28 cellular contexts compared by ENCODE assay signal in the genomic region with DNA sequence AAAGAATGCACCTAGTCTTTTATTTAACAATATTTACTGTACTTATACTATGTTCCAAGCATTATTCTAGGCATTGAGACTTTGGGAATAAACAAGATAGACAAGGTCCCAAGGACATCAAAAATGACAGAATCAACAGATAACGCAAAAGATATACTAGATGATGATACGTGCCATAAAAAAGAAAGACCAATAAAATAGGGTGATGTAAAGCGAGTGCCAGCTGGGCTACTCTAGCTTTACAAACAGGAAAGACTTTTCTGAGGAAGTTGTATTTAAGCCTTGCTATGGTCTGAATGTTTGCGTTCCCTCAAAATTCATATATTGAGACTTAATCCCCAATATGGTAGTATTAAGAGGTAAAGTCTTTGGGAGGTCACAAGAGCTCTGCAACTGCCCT.
"Had no signal": no experiment of that assay in that cellular context is flagged by ENCODE, and none has a peak within 500 bp of the region (broad histone marks: within the 10 kb centered on the region; RNA-seq: fewer than 3 reads in every experiment).

No MANE protein-coding gene starts in this region.

- FAIRE-seq: small intestine, urothelium cell line had no signal

- H3K36me3 Mint-ChIP-seq: neural progenitor cell; stimulated activated effector memory CD8-positive, alpha-beta T cell treated with anti-CD3 and anti-CD28 coated beads, Interleukin-12 subunit alpha, Interleukin-12 subunit beta, amount 100 ng/mL, for 72 hours; stimulated activated naive B cell treated with anti-CD40 and anti-IgM and Interleukin-4, amounts not matched to agents 10 μg/mL and 1 μg/mL and 100 μg/mL, for 72 hours had no signal

- H3K4me2 ChIP-seq: neural progenitor cell had no signal

- H3K27me3 Mint-ChIP-seq: progenitor cell of endocrine pancreas had no signal

- H3K79me2 ChIP-seq: parathyroid adenoma had no signal

- H3K4me3 ChIP-seq: neural progenitor cell, ovary, psoas muscle, right lobe of liver, sigmoid colon, stomach, thoracic aorta, thyroid gland, tibial nerve, upper lobe of left lung, vagina had no signal

- H3K9me3 ChIP-seq: ovary, psoas muscle, right lobe of liver, sigmoid colon, stomach, thoracic aorta, thyroid gland, tibial nerve, upper lobe of left lung, vagina had no signal

- H3K27me3 ChIP-seq: neural progenitor cell, ovary, right lobe of liver, sigmoid colon, stomach, thyroid gland, tibial nerve, upper lobe of left lung, vagina had no signal

- DNase-seq: occipital lobe; ovary; posterior cingulate gyrus; psoas muscle; right cardiac atrium; right lobe of liver; sigmoid colon; small intestine; stimulated activated CD4-positive, alpha-beta T cell treated with anti-CD3 and anti-CD28 coated beads, Interleukin-15, amount 100 ng/mL, for 24 hours; stimulated activated CD4-positive, alpha-beta T cell treated with anti-CD3 and anti-CD28 coated beads, Interleukin-2, amount 100 ng/mL, for 24 hours; stimulated activated CD4-positive, alpha-beta T cell treated with anti-CD3 and anti-CD28 coated beads, Interleukin-2, amount 100 ng/mL, for 48 hours; stimulated activated CD4-positive, alpha-beta T cell treated with anti-CD3 and anti-CD28 coated beads, Interleukin-4, amount 100 ng/mL, for 24 hours; stimulated activated naive B cell treated with anti-CD40 and anti-IgM and Interleukin-4, amounts not matched to agents 10 μg/mL and 1 μg/mL and 100 μg/mL, for 72 hours; stimulated activated naive CD4-positive, alpha-beta T cell treated with Interleukin-2 at 50 U/mL for 16 hours; stomach; thyroid gland; trophoblast cell; upper lobe of left lung had no signal

- H3K4me1 Mint-ChIP-seq: nephron; neural progenitor cell; stimulated activated effector memory CD8-positive, alpha-beta T cell treated with anti-CD3 and anti-CD28 coated beads, Interleukin-12 subunit alpha, Interleukin-12 subunit beta, amount 100 ng/mL, for 72 hours had no signal

- ATAC-seq: psoas muscle; right cardiac atrium; right lobe of liver; stimulated activated effector memory CD8-positive, alpha-beta T cell treated with anti-CD3 and anti-CD28 coated beads, Interleukin-12 subunit alpha, Interleukin-12 subunit beta, amount 100 ng/mL, for 72 hours; stimulated activated naive B cell treated with anti-CD40 and anti-IgM and Interleukin-4, amounts not matched to agents 10 μg/mL and 1 μg/mL and 100 μg/mL, for 72 hours had no signal

- H3K9me3 Mint-ChIP-seq: nephron, neural progenitor cell had no signal

- H3K4me1 ChIP-seq: neural progenitor cell, parathyroid adenoma, psoas muscle, right lobe of liver, sigmoid colon, stomach, thyroid gland, tibial nerve, upper lobe of left lung, vagina had no signal

- H3K4me3 Mint-ChIP-seq: nephron; neural progenitor cell; stimulated activated effector memory CD8-positive, alpha-beta T cell treated with anti-CD3 and anti-CD28 coated beads, Interleukin-12 subunit alpha, Interleukin-12 subunit beta, amount 100 ng/mL, for 72 hours; stimulated activated naive B cell treated with anti-CD40 and anti-IgM and Interleukin-4, amounts not matched to agents 10 μg/mL and 1 μg/mL and 100 μg/mL, for 72 hours; stimulated activated naive CD8-positive, alpha-beta T cell treated with anti-CD3 and anti-CD28 coated beads, Interleukin-15, Interleukin-2, amounts not matched to agents 100 ng/mL and 50 ng/mL, for 24 hours had no signal

- H3K27ac Mint-ChIP-seq: nephron; neural progenitor cell; progenitor cell of endocrine pancreas; stimulated activated effector memory CD8-positive, alpha-beta T cell treated with anti-CD3 and anti-CD28 coated beads, Interleukin-12 subunit alpha, Interleukin-12 subunit beta, amount 100 ng/mL, for 72 hours; stimulated activated naive B cell treated with anti-CD40 and anti-IgM and Interleukin-4, amounts not matched to agents 10 μg/mL and 1 μg/mL and 100 μg/mL, for 72 hours; stimulated activated naive CD8-positive, alpha-beta T cell treated with anti-CD3 and anti-CD28 coated beads, Interleukin-15, Interleukin-2, amounts not matched to agents 100 ng/mL and 50 ng/mL, for 24 hours had no signal

- H3K36me3 ChIP-seq: neural progenitor cell, ovary, right lobe of liver, sigmoid colon, stomach, thoracic aorta, thyroid gland, tibial nerve, upper lobe of left lung, vagina had no signal

- H2AFZ ChIP-seq: neural progenitor cell, parathyroid adenoma had no signal

- H3K9ac ChIP-seq: neural progenitor cell, parathyroid adenoma had no signal

- H3K27ac ChIP-seq: neural progenitor cell, ovary, parathyroid adenoma, psoas muscle, right lobe of liver, sigmoid colon, stomach, thoracic aorta, thyroid gland, tibial nerve, upper lobe of left lung, vagina had no signal
